19 cellular contexts compared by ENCODE assay signal in genomic region chr19:16420781-16421386, GRCh38. TPM values are rescaled to one million over a fixed set of nuclear protein-coding genes. Genes with fewer than 3 reads are reported as not detected.
DNase-seq lines count a peak whose midpoint lies in the region; ATAC-seq and TF ChIP-seq lines count a peak whose summit lies in the region.
"Had no signal": no experiment of that assay in that cellular context is flagged by ENCODE, and none has a peak within 500 bp of the region (broad histone marks: within the 10 kb centered on the region; RNA-seq: fewer than 3 reads in every experiment).

No MANE protein-coding gene starts in this region.

- TF ChIP-seq CTCF in fibroblast of villous mesenchyme (IDR thresholded peaks at IDR 0.05; ENCODE audit: insufficient read depth, low read depth, low read length): no peak

- H3K9ac ChIP-seq in HUES64 (ENCODE audit: low read depth, low read length) (no peak overlapping the region), rectal smooth muscle tissue (ENCODE audit: low read length) (no peak overlapping the region)

- H3K4me1 ChIP-seq in HUES64 (ENCODE audit: insufficient read depth, low read length) (peaks cover 15% of the 10 kb centered on the region; the same call in 1 of the 2 replicates), rectal smooth muscle tissue (ENCODE audit: control insufficient read depth, insufficient read depth, low read length) (no peaks in the 10 kb centered on the region)
- H3K4me1 ChIP-seq: foreskin keratinocyte, pancreas had no signal

- H3K4me3 ChIP-seq in HUES64 (ENCODE audit: low read length) (no peak overlapping the region), fibroblast of villous mesenchyme (ENCODE audit: low read depth, low read length) (no peak overlapping the region), rectal smooth muscle tissue (ENCODE audit: low read length) (no peak overlapping the region)
- H3K4me3 ChIP-seq: pancreas, thoracic aorta had no signal

- ATAC-seq in left lobe of liver (peak; percentile 41), HG03135 (IDR thresholded peaks at IDR 0.05; ENCODE audit: unreplicated experiment) (no peak)
- ATAC-seq: activated CD4-positive, alpha-beta T cell treated with anti-CD3 and anti-CD28 coated beads for 36 hours; foreskin keratinocyte; HCT116; pancreas; stimulated activated memory B cell treated with anti-CD40 and anti-IgM and Interleukin-4, amounts not matched to agents 10 μg/mL and 1 μg/mL and 100 μg/mL, for 72 hours; T-cell had no signal

- no peaks in the 10 kb centered on the region for H3K27me3 ChIP-seq in HUES64 (ENCODE audit: insufficient read depth, low read length)
- no peaks in the 10 kb centered on the region for H3K27me3 ChIP-seq in rectal smooth muscle tissue (ENCODE audit: control insufficient read depth, insufficient read depth, low read length)
- H3K27me3 ChIP-seq: foreskin keratinocyte, pancreas had no signal

- peak overlapping the region; percentile 28; the same call in 1 of the 2 replicates for H3K27ac ChIP-seq in HUES64 (ENCODE audit: low read depth, low read length)
- peak overlapping the region; percentile 34 for H3K27ac ChIP-seq in rectal smooth muscle tissue (ENCODE audit: low read depth, low read length)
- H3K27ac ChIP-seq: foreskin keratinocyte, pancreas, thoracic aorta had no signal

- intact Hi-C loops in posterior vena cava (cut with DNase I): no loop called here

- peaks cover 74% of the 10 kb centered on the region for H3K36me3 ChIP-seq in HUES64 (ENCODE audit: insufficient read depth, low read length)
- H3K36me3 ChIP-seq in rectal smooth muscle tissue (ENCODE audit: control insufficient read depth, insufficient read depth, low read length): peaks cover 31% of the 10 kb centered on the region

- H3K9me3 ChIP-seq in HUES64 (ENCODE audit: insufficient read depth, low read depth, low read length): no peaks in the 10 kb centered on the region
- H3K9me3 ChIP-seq: pancreas, thoracic aorta had no signal

- peak; percentile 82 for DNase-seq in fibroblast of villous mesenchyme (ENCODE audit: low read depth)
- DNase-seq in left lobe of liver (ENCODE audit: low spot score): no peak
- no peak for DNase-seq in germinal center (ENCODE audit: low spot score)
- DNase-seq in SW480 (ENCODE audit: low spot score): no peak
- no peak for DNase-seq in posterior vena cava (ENCODE audit: low spot score)
- DNase-seq: activated CD4-positive, alpha-beta T cell treated with anti-CD3 and anti-CD28 coated beads for 36 hours; cerebellar nuclear complex; foreskin keratinocyte; naive B cell; NCI-H187 treated with DMSO at 0.1 percent for 48 hours; SHP77; T-cell had no signal

- WGBS in HUES64: 88% methylated on average over 18 of the region's 18 CpGs

RNA-seq across cellular contexts. Expression of gene EPS15L1, which starts 50.9 kb away (rescaled TPM):
- 24.4 TPM for polyA plus RNA-seq in HUES64 (2013, experiment 1 of 2)
- polyA plus RNA-seq in HUES64 (2013, experiment 2 of 2): 27.1 TPM
- total RNA-seq in fibroblast of villous mesenchyme: 16.1 and 18.6 TPM in 2 replicates
- 17.2 TPM for total RNA-seq in left lobe of liver
- 10 to 100 TPM; 33.0 to 36.4 TPM for total RNA-seq in posterior vena cava
